ENCODE assay signal across 12 cellular contexts in the genomic region with DNA sequence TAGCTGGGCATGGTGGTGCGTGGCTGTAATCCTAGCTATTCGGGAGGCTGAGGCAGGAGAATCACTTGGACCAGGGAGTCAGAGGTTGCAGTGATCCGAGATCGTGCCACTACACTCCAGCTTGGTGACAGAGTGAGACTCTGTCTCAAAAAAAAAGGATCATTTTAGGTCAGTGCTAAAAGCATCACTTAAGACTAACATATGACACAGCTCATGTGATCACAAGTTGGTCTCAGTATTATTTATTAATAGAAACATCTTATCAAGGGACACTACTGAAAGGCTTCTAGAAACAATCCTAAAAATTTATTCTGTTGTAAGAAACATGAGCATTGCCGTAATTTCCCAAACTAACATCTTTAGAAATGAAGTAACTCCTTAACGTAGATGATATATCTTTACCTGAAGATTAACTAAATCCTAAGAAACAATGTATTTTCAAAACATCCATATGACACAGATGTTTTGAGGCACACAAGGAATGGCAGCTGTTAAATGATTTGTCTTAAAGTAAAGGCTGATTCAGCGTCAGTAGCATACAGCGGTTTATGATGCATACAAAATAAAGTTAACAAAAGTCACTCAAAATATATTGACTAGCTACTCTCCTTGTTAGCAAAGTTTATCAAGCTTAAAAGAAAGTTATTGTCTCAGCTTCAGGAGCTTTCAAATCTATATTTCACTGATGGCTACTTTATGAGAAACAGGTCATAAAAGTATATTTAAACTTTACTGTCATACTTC. TPM values are rescaled to one million over a fixed set of nuclear protein-coding genes. Genes with fewer than 3 reads are reported as not detected.
DNase-seq lines count a peak whose midpoint lies in the region; ATAC-seq, FAIRE-seq and TF ChIP-seq lines count a peak whose summit lies in the region.
"Had no signal": no experiment of that assay in that cellular context is flagged by ENCODE, and none has a peak within 500 bp of the region (broad histone marks: within the 10 kb centered on the region; RNA-seq: fewer than 3 reads in every experiment).

No MANE protein-coding gene starts in this region.

- no peaks in the 10 kb centered on the region for H3K79me2 ChIP-seq in keratinocyte (ENCODE audit: control insufficient read depth, insufficient read depth, low read length)

- no peak for ATAC-seq in activated T-helper 17 cell treated with anti-CD3 and anti-CD28 coated beads, Interleukin-2, amount 50 U/mL, for 72 hours (replicated peaks)
- ATAC-seq in HG02759 (IDR thresholded peaks at IDR 0.05; ENCODE audit: unreplicated experiment): no peak
- ATAC-seq: Panc1 had no signal

- H3K27ac ChIP-seq in keratinocyte (ENCODE audit: control insufficient read depth, insufficient read depth, low read length) (peak overlapping the region; percentile 81), urinary bladder (ENCODE audit: low read depth) (no peak overlapping the region), adrenal gland (no peak overlapping the region)

- no peaks in the 10 kb centered on the region for H3K9me3 Mint-ChIP-seq in activated naive CD8-positive, alpha-beta T cell (ENCODE audit: low read depth)
- H3K9me3 Mint-ChIP-seq in activated naive CD8-positive, alpha-beta T cell treated with anti-CD3 and anti-CD28 coated beads for 36 hours: peaks cover 2% of the 10 kb centered on the region
- H3K9me3 Mint-ChIP-seq in activated T-helper 17 cell treated with anti-CD3 and anti-CD28 coated beads, Interleukin-2, amount 50 U/mL, for 72 hours: no peaks in the 10 kb centered on the region
- H3K9me3 Mint-ChIP-seq: naive B cell had no signal

- peak overlapping the region in 2 of 3 experiments; percentile 54 to 67 for H3K4me3 ChIP-seq in keratinocyte (ENCODE audit: control insufficient read depth in 2 of 3, extremely low read depth in 1 of 3, insufficient read depth in 2 of 3, low read depth in 1 of 3, low read length in 3 of 3)
- H3K4me3 ChIP-seq in urinary bladder (ENCODE audit: low read depth, low read length): peak overlapping the region; percentile 87
- H3K4me3 ChIP-seq in adrenal gland: no peak overlapping the region

- H3K9ac ChIP-seq in keratinocyte (ENCODE audit: control insufficient read depth, extremely low read depth, insufficient read depth, low read length): peak overlapping the region; percentile 78

- peaks cover 44% of the 10 kb centered on the region for H3K4me1 Mint-ChIP-seq in activated naive CD8-positive, alpha-beta T cell (ENCODE audit: low read depth)
- peaks cover 53% of the 10 kb centered on the region for H3K4me1 Mint-ChIP-seq in activated naive CD8-positive, alpha-beta T cell treated with anti-CD3 and anti-CD28 coated beads for 36 hours
- H3K4me1 Mint-ChIP-seq in activated T-helper 17 cell treated with anti-CD3 and anti-CD28 coated beads, Interleukin-2, amount 50 U/mL, for 72 hours: peaks cover 33% of the 10 kb centered on the region

- dilution Hi-C loops in keratinocyte (cut with MboI; ENCODE audit: extremely low pct_ligation_motif_present, low sequenced_read_pairs): no loop called here

- TF ChIP-seq POLR2A in adrenal gland (IDR thresholded peaks at IDR 0.05): no peak

- H3K9me1 ChIP-seq in keratinocyte (ENCODE audit: control insufficient read depth, extremely low read depth, insufficient read depth, low read length): no peaks in the 10 kb centered on the region

- no peak overlapping the region for H3K27ac Mint-ChIP-seq in activated naive CD8-positive, alpha-beta T cell
- H3K27ac Mint-ChIP-seq in activated naive CD8-positive, alpha-beta T cell treated with anti-CD3 and anti-CD28 coated beads for 36 hours: no peak overlapping the region
- peak overlapping the region; percentile 97 for H3K27ac Mint-ChIP-seq in activated T-helper 17 cell treated with anti-CD3 and anti-CD28 coated beads, Interleukin-2, amount 50 U/mL, for 72 hours

- peaks cover 11% of the 10 kb centered on the region for H3K27me3 Mint-ChIP-seq in activated naive CD8-positive, alpha-beta T cell
- H3K27me3 Mint-ChIP-seq in activated naive CD8-positive, alpha-beta T cell treated with anti-CD3 and anti-CD28 coated beads for 36 hours: peaks cover 27% of the 10 kb centered on the region
- peaks cover 4% of the 10 kb centered on the region for H3K27me3 Mint-ChIP-seq in activated T-helper 17 cell treated with anti-CD3 and anti-CD28 coated beads, Interleukin-2, amount 50 U/mL, for 72 hours

- no peaks in the 10 kb centered on the region for H3K36me3 ChIP-seq in keratinocyte (ENCODE audit: control insufficient read depth in 2 of 2, extremely low read depth in 1 of 2, insufficient read depth in 2 of 2, low read length in 2 of 2)
- no peaks in the 10 kb centered on the region for H3K36me3 ChIP-seq in urinary bladder (ENCODE audit: insufficient read depth)
- no peaks in the 10 kb centered on the region for H3K36me3 ChIP-seq in adrenal gland (replicated peaks in 1 of 2)

- H3K9me3 ChIP-seq in keratinocyte (ENCODE audit: control insufficient read depth, low read depth, low read length) (no peaks in the 10 kb centered on the region), adrenal gland (replicated peaks in 1 of 3) (no peaks in the 10 kb centered on the region)

- DNase-seq in activated naive CD8-positive, alpha-beta T cell treated with anti-CD3 and anti-CD28 coated beads for 36 hours: no peak
- DNase-seq in keratinocyte (ENCODE audit: low read depth, low spot score) (no peak), 8988T (no peak), adrenal gland (no peak)
- DNase-seq: hypothalamus, naive B cell had no signal

- 60% methylated on average over 8 of the region's 8 CpGs for WGBS in urinary bladder
- WGBS in adrenal gland, 4 donors: 90 to 91% (median 91%) methylated on average over 8 of the region's 8 CpGs

- H3K27me3 ChIP-seq in keratinocyte (ENCODE audit: control insufficient read depth, extremely low read depth, insufficient read depth, low read length): no peaks in the 10 kb centered on the region
- H3K27me3 ChIP-seq in adrenal gland: no peaks in the 10 kb centered on the region

- H3K4me1 ChIP-seq in keratinocyte (ENCODE audit: control insufficient read depth, extremely low read depth, insufficient read depth, low read length): peaks cover 37% of the 10 kb centered on the region
- H3K4me1 ChIP-seq in urinary bladder (ENCODE audit: insufficient read depth): no peaks in the 10 kb centered on the region
- peaks cover 0 to 7% of the 10 kb centered on the region in 2 donors for H3K4me1 ChIP-seq in adrenal gland (replicated peaks in 1 of 2)

- peak overlapping the region; percentile 97 for H3K4me3 Mint-ChIP-seq in activated naive CD8-positive, alpha-beta T cell
- no peak overlapping the region for H3K4me3 Mint-ChIP-seq in activated naive CD8-positive, alpha-beta T cell treated with anti-CD3 and anti-CD28 coated beads for 36 hours
- H3K4me3 Mint-ChIP-seq in activated T-helper 17 cell treated with anti-CD3 and anti-CD28 coated beads, Interleukin-2, amount 50 U/mL, for 72 hours: peak overlapping the region; percentile 89

- intact Hi-C loops in adrenal gland (cut with DNase I): no loop called here

- H3K4me2 ChIP-seq in keratinocyte (ENCODE audit: control insufficient read depth, extremely low read depth, insufficient read depth, low read depth, low read length): peak overlapping the region; percentile 81

- peaks cover 4% of the 10 kb centered on the region for H3K36me3 Mint-ChIP-seq in activated naive CD8-positive, alpha-beta T cell
- H3K36me3 Mint-ChIP-seq in activated naive CD8-positive, alpha-beta T cell treated with anti-CD3 and anti-CD28 coated beads for 36 hours: peaks cover 5% of the 10 kb centered on the region
- peaks cover 21% of the 10 kb centered on the region for H3K36me3 Mint-ChIP-seq in activated T-helper 17 cell treated with anti-CD3 and anti-CD28 coated beads, Interleukin-2, amount 50 U/mL, for 72 hours (ENCODE audit: low read depth)
- H3K36me3 Mint-ChIP-seq: naive B cell had no signal

- no peak for FAIRE-seq in keratinocyte (lab: Jason Lieb, UNC)
- FAIRE-seq: H54 had no signal

- no peaks in the 10 kb centered on the region for H4K20me1 ChIP-seq in keratinocyte (ENCODE audit: control insufficient read depth, extremely low read depth, insufficient read depth, low read length)

- TF ChIP-seq CTCF in keratinocyte (optimal IDR thresholded peaks at IDR 0.05 in 1 of 3, IDR thresholded peaks at IDR 0.05 in 1 of 3, conservative IDR thresholded peaks at IDR 0.05 in 1 of 3; ENCODE audit: extremely low read depth in 1 of 3, insufficient read depth in 2 of 3, low read length in 3 of 3) (no peak), adrenal gland (IDR thresholded peaks at IDR 0.05) (no peak)

- H2AFZ ChIP-seq in keratinocyte (ENCODE audit: control insufficient read depth, low read length): no peak overlapping the region

RNA-seq across cellular contexts. Expression of a gene that starts 2.6 kb away (rescaled TPM):
- total RNA-seq in activated naive CD8-positive, alpha-beta T cell treated with anti-CD3 and anti-CD28 coated beads for 36 hours: 1 to 10 TPM; 7.9 to 8.1 TPM
- total RNA-seq in activated T-helper 17 cell treated with anti-CD3 and anti-CD28 coated beads, Interleukin-2, amount 50 U/mL, for 72 hours: 10 to 100 TPM; 23.7 to 58.8 TPM
- polyA plus RNA-seq in keratinocyte (6.6 to 10.6 TPM (median 7.6 TPM) in 3 replicates), urinary bladder (203 TPM), adrenal gland (1 to 10 TPM; 3.8 to 7.2 (median 5.8) TPM)
- 14.5 TPM for polyA plus RNA-seq in keratinocyte (2011; ENCODE audit: low read depth)
- polyA plus RNA-seq in keratinocyte (2011; cell fraction: cytosol; rRNA removed): 3.9 and 5.7 TPM in 2 replicates
- polyA plus RNA-seq in keratinocyte (2011; cell fraction: nucleus; rRNA removed): 11.3 and 11.6 TPM in 2 replicates
- 9.9 and 18.8 TPM in 2 replicates for polyA plus RNA-seq in keratinocyte (2012; ENCODE audit: low replicate concordance)
- 8.1 to 17.3 TPM (median 8.8 TPM) in 3 replicates for polyA minus RNA-seq in keratinocyte
- polyA minus RNA-seq in keratinocyte (2011; cell fraction: cytosol; rRNA and poly(A)+ RNA removed): 5.4 TPM
- 10.4 and 18.2 TPM in 2 replicates for polyA minus RNA-seq in keratinocyte (2011; cell fraction: nucleus; rRNA and poly(A)+ RNA removed)
- total RNA-seq in urinary bladder (148 TPM), adrenal gland (10 to 100 TPM in 6 of 8 donors, 1 to 10 TPM in 2; 5.3 to 30.6 (median 19.9) TPM)

Comparison
In these comparisons a context has a peak if more than half of its experiments do, and no peak if none do; other contexts are left out.
1. H3K4me3 ChIP-seq: peak in keratinocyte (2 of 3) and urinary bladder (single experiment); none in adrenal gland (0 of 4).